In the genomic region with DNA sequence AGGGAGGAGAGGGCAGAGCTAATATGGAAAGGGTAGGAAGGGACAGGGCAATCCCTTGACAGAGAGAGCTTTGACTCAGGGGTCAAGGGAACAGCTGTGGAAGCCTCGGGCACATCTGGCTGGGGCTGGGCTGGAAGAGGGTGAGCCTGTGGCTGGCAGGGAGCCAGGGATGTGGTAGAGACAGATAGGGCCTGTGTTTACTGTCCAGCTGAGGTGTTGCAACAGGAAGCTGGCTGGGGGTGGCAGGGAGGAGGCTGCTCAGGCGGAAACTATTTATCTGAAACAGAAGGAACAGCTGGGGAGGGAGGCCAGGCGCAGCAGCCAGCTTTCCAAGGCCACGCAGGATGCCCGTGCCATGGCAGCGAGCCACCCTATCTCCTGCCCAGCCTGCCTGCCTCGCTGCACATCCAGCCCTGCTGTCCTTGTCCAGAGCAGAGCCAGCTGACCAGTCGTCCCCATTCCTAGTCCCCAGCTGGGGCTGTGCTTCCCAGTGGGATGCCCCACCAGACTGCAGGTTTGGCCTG, we compare ENCODE assay signal across 8 cellular contexts.
A peak's percentile ranks its signal among the peaks of the same experiment; 100 is the strongest.
DNase-seq lines count a peak whose midpoint lies in the region; ATAC-seq and TF ChIP-seq lines count a peak whose summit lies in the region.

No MANE protein-coding gene starts in this region.

- CTCF ChIA-PET in HEK293T (lab: Yijun Ruan, JAX) = no interaction called here

- peak overlapping the region; percentile 20 for H3K4me3 Mint-ChIP-seq in HFFc6

- H3K36me3 ChIP-seq in ovary = no peaks in the 10 kb centered on the region

- TF ChIP-seq EP300 in ovary (IDR thresholded peaks at IDR 0.05) = no peak

- no peaks in the 10 kb centered on the region; the same call in 1 of the 2 replicates for H3K27me3 Mint-ChIP-seq in HFFc6 (ENCODE audit: insufficient read depth)

- H3K4me1 ChIP-seq in ovary (ENCODE audit: insufficient read depth) = peaks cover 7% of the 10 kb centered on the region

- no peak overlapping the region for H3K27ac ChIP-seq in ovary

- WGBS in ovary, 3 donors = 1 to 4% (median 4%) methylated on average over 8 of the region's 8 CpGs

- no peaks in the 10 kb centered on the region for H3K27me3 ChIP-seq in ovary

- DNase-seq in HFFc6 (peak; percentile 80), RPMI7951 (ENCODE audit: low read depth) (peak; percentile 100), fibroblast of the aortic adventitia (ENCODE audit: low read depth) (peak; percentile 87), ovary (peak; percentile 31 to 76 (median 40)), HEK293T (ENCODE audit: extremely low spot score) (no peak), GM19240 (ENCODE audit: insufficient read length, low spot score) (no peak)

- POLR2A ChIA-PET in HEK293T (lab: Yijun Ruan, JAX) = no interaction called here

- H3K27ac Mint-ChIP-seq in HFFc6 = peak overlapping the region; percentile 55; the same call in 1 of the 2 replicates

- intact Hi-C loops in ovary (cut with DNase I) = no loop called here

- peaks cover 26% of the 10 kb centered on the region for H3K36me3 Mint-ChIP-seq in HFFc6 (ENCODE audit: low read depth)

- ATAC-seq in HG03342 (IDR thresholded peaks at IDR 0.05; ENCODE audit: unreplicated experiment) = no peak
- no peak for ATAC-seq in GM21723 (IDR thresholded peaks at IDR 0.05; ENCODE audit: unreplicated experiment)

- peaks cover 65% of the 10 kb centered on the region for H3K4me1 Mint-ChIP-seq in HFFc6 (ENCODE audit: low read depth)

- peaks cover 28% of the 10 kb centered on the region for H3K9me3 Mint-ChIP-seq in HFFc6

- no peak overlapping the region for H3K4me3 ChIP-seq in fibroblast of the aortic adventitia (ENCODE audit: low read depth, low read length)
- H3K4me3 ChIP-seq in ovary = no peak overlapping the region

- no peak for TF ChIP-seq POLR2A in ovary (IDR thresholded peaks at IDR 0.05)

- TF ChIP-seq CTCF in HFFc6 (IDR thresholded peaks at IDR 0.05) = no peak
- TF ChIP-seq CTCF in fibroblast of the aortic adventitia (IDR thresholded peaks at IDR 0.05; ENCODE audit: insufficient read depth, low read length) = no peak
- no peak for TF ChIP-seq CTCF in ovary (IDR thresholded peaks at IDR 0.05)

- H3K9me3 ChIP-seq in ovary = no peaks in the 10 kb centered on the region

TF ChIP-seq in HEK293T, 16 proteins besides CTCF, POLR2A, EP300 and RAD21:
- TF ChIP-seq ARNT (IDR thresholded peaks at IDR 0.05) = no peak
- no peak for TF ChIP-seq ZNF384 (IDR thresholded peaks at IDR 0.05)
- no peak for TF ChIP-seq FOXK2 (IDR thresholded peaks at IDR 0.05)

Comparison
In these comparisons a context has a peak if more than half of its experiments do, and no peak if none do; other contexts are left out.
1. DNase-seq: peak in HFFc6 (single experiment), RPMI7951 (single experiment), fibroblast of the aortic adventitia (single experiment) and ovary (5 of 5); none in HEK293T (single experiment) and GM19240 (single experiment).